ENCODE assay signal across 24 cellular contexts in the genomic region with DNA sequence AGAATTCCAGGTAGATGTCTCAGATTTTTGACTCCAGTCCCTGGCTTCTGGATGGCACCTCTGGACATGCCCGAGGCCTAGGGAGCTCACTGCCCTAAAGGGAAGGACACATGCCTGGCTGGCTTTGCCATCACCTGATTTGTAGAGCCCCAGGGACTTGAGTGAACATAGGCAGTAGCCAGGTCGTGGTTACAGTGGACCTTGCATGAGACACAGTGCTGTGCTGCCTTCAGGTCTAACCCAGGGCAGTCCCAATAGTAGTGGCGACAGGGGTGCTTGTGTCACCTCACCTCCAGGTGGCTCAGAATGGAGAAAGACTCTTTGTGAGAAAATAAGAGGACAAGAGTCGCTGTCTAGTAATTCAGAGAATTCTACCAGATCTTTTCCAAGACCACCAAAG.
DNase-seq lines count a peak whose midpoint lies in the region; ATAC-seq, FAIRE-seq and TF ChIP-seq lines count a peak whose summit lies in the region.
"Had no signal": no experiment of that assay in that cellular context is flagged by ENCODE, and none has a peak within 500 bp of the region (broad histone marks: within the 10 kb centered on the region; RNA-seq: fewer than 3 reads in every experiment).

No MANE protein-coding gene starts in this region.

- no peak for FAIRE-seq in HepG2 (lab: Jason Lieb, UNC)
- no peak for FAIRE-seq in GM12878 (lab: Jason Lieb, UNC)
- FAIRE-seq: A204.1, D721Med, GM12892, GM19239 had no signal

- H4K20me1 ChIP-seq in HepG2 (ENCODE audit: insufficient read depth, low read length) (no peaks in the 10 kb centered on the region), GM12878 (ENCODE audit: control insufficient read depth, insufficient read depth) (no peaks in the 10 kb centered on the region)
- H4K20me1 ChIP-seq: BLaER1 had no signal

- TF ChIP-seq EP300 in HepG2 (IDR thresholded peaks at IDR 0.05; ENCODE audit: low read depth in 2 of 2, low read length in 2 of 2) (no peak), HepG2 (CRISPR knock-in tag; IDR thresholded peaks at IDR 0.05; ENCODE audit: borderline replicate concordance) (no peak), GM12878 (IDR thresholded peaks at IDR 0.05; ENCODE audit: borderline replicate concordance in 1 of 2, control insufficient read depth in 1 of 2, low read depth in 2 of 2, low read length in 2 of 2) (no peak)

- H3K4me3 ChIP-seq in HepG2 (replicated peaks in 1 of 3; ENCODE audit: insufficient read depth in 1 of 3, low read depth in 2 of 3, low read length in 3 of 3) (no peak overlapping the region), right lobe of liver (no peak overlapping the region), GM12878 (no peak overlapping the region), upper lobe of right lung (no peak overlapping the region)
- H3K4me3 ChIP-seq: BLaER1, GM23248 had no signal

- in situ Hi-C loops in HepG2 (cut with HindIII; ENCODE audit: extremely low pct_ligation_motif_present, low pct_unique_long_range_greater_than_20kb) (loop anchor here (25.0 kb wide), 1 partner anchor 441 kb away; no protein-coding TSS in a partner anchor), GM12878 (cut with MboI) (no loop called here)

- no peaks in the 10 kb centered on the region for H3K9me3 ChIP-seq in HepG2 (ENCODE audit: low read length)
- H3K9me3 ChIP-seq in right lobe of liver, result peaks cover 0 to 4% (median under 1%) of the 10 kb centered on the region in 4 donors
- no peaks in the 10 kb centered on the region for H3K9me3 ChIP-seq in GM12878 (replicated peaks; ENCODE audit: control insufficient read depth, insufficient read depth, low read length)
- H3K9me3 ChIP-seq in upper lobe of right lung, result peaks cover 1% of the 10 kb centered on the region

- H3K4me2 ChIP-seq in HepG2 (ENCODE audit: low read depth, low read length), result no peak overlapping the region
- H3K4me2 ChIP-seq in GM12878 (ENCODE audit: control insufficient read depth, insufficient read depth), result no peak overlapping the region
- H3K4me2 ChIP-seq: BLaER1 had no signal

- POLR2A ChIA-PET in HepG2 (lab: Yijun Ruan, JAX) (no interaction called here), GM12878 (lab: Charles Lee) (no interaction called here)

- H3K4me1 Mint-ChIP-seq in glutamatergic neuron (ENCODE audit: low read depth, unreplicated experiment), result no peaks in the 10 kb centered on the region
- H3K4me1 Mint-ChIP-seq: B cell; CD14-positive monocyte; CD8-positive, alpha-beta memory T cell had no signal

- WGBS in HepG2 (ENCODE audit: low lambda C conversion rate), result 69% methylated on average over 3 of the region's 4 CpGs
- WGBS in right lobe of liver (ENCODE audit: insufficient coverage, low coverage, low lambda C conversion rate, missing lambda C conversion rate), result 100% methylated on average over 1 of the region's 4 CpGs
- 71% methylated on average over 4 of the region's 4 CpGs for WGBS in GM12878 (ENCODE audit: insufficient coverage, insufficient replicate concordance, low lambda C conversion rate, missing lambda C conversion rate)

- intact Hi-C loops in HepG2 (cut with micrococcal nuclease; ENCODE audit: unreplicated experiment), result no loop called here
- intact Hi-C loops in right lobe of liver (cut with DNase I), result no loop called here
- intact Hi-C loops in GM12878 (cut with micrococcal nuclease; ENCODE audit: unreplicated experiment), result loop anchor here (10.0 kb wide), 1 partner anchor 438 kb away; no protein-coding TSS in a partner anchor
- intact Hi-C loops in upper lobe of right lung (cut with DNase I), result no loop called here

- BruUV-seq in HepG2 (replicated peaks; lab: Mats Ljungman, UMichigan), result no TSS peak
- BruUV-seq in GM12878 (replicated peaks; lab: Mats Ljungman, UMichigan), result no TSS peak

- no peak for TF ChIP-seq RAD21 in HepG2 (CRISPR knock-in tag; IDR thresholded peaks at IDR 0.05)
- no peak for TF ChIP-seq RAD21 in GM12878 (IDR thresholded peaks at IDR 0.05; ENCODE audit: insufficient read depth, low read depth, low read length)

- no peaks in the 10 kb centered on the region for H3K27me3 ChIP-seq in HepG2 (ENCODE audit: control insufficient read depth in 1 of 2, insufficient read depth in 2 of 2, low read length in 2 of 2)
- no peaks in the 10 kb centered on the region for H3K27me3 ChIP-seq in right lobe of liver
- H3K27me3 ChIP-seq in GM12878 (replicated peaks in 1 of 2; ENCODE audit: control insufficient read depth in 2 of 2, insufficient read depth in 2 of 2, low read length in 1 of 2), result no peaks in the 10 kb centered on the region
- no peaks in the 10 kb centered on the region for H3K27me3 ChIP-seq in upper lobe of right lung
- H3K27me3 ChIP-seq: BLaER1 had no signal

- H3K9me3 Mint-ChIP-seq in glutamatergic neuron (ENCODE audit: unreplicated experiment), result no peaks in the 10 kb centered on the region

- H2AFZ ChIP-seq in HepG2 (ENCODE audit: low read length) (no peak overlapping the region), GM12878 (ENCODE audit: control insufficient read depth, low read depth, low read length) (no peak overlapping the region)
- H2AFZ ChIP-seq: GM23248 had no signal

- CTCF ChIA-PET in HepG2 (lab: Yijun Ruan, JAX; ENCODE audit: low intra/inter-chr PET ratio, low total read pairs), result no interaction called here
- CTCF ChIA-PET in GM12878 (lab: Yijun Ruan, JAX), result no interaction called here

- TF ChIP-seq POLR2A in HepG2 (IDR thresholded peaks at IDR 0.05; ENCODE audit: insufficient read depth in 1 of 2, low read depth in 2 of 2, low read length in 2 of 2), result no peak
- no peak for TF ChIP-seq POLR2A in right lobe of liver (IDR thresholded peaks at IDR 0.05)
- no peak for TF ChIP-seq POLR2A in GM12878 (IDR thresholded peaks at IDR 0.05; ENCODE audit: low read depth, low read length)

- H3K36me3 Mint-ChIP-seq in glutamatergic neuron (ENCODE audit: unreplicated experiment), result no peaks in the 10 kb centered on the region
- H3K36me3 Mint-ChIP-seq: CD14-positive monocyte had no signal

- H3K36me3 ChIP-seq in HepG2 (replicated peaks in 1 of 2; ENCODE audit: control insufficient read depth in 1 of 2, insufficient read depth in 2 of 2, low read length in 2 of 2) (no peaks in the 10 kb centered on the region), right lobe of liver (no peaks in the 10 kb centered on the region), GM12878 (ENCODE audit: control insufficient read depth in 2 of 2, insufficient read depth in 2 of 2, low read length in 1 of 2) (no peaks in the 10 kb centered on the region), upper lobe of right lung (no peaks in the 10 kb centered on the region)
- H3K36me3 ChIP-seq: BLaER1 had no signal

- H3K4me3 Mint-ChIP-seq in glutamatergic neuron (ENCODE audit: unreplicated experiment), result no peak overlapping the region
- H3K4me3 Mint-ChIP-seq: B cell; CD14-positive monocyte; CD4-positive, alpha-beta T cell; CD8-positive, alpha-beta memory T cell; H9 had no signal

- no peak overlapping the region for H3K27ac Mint-ChIP-seq in glutamatergic neuron (ENCODE audit: unreplicated experiment)
- H3K27ac Mint-ChIP-seq: B cell; CD4-positive, alpha-beta T cell; CD8-positive, alpha-beta memory T cell; H9 had no signal

- H3K4me1 ChIP-seq in HepG2 (ENCODE audit: insufficient read depth, low read length) (no peaks in the 10 kb centered on the region), right lobe of liver (no peaks in the 10 kb centered on the region), GM12878 (ENCODE audit: control insufficient read depth, insufficient read depth, low read length) (no peaks in the 10 kb centered on the region), upper lobe of right lung (no peaks in the 10 kb centered on the region)
- H3K4me1 ChIP-seq: BLaER1 had no signal

- RAD21 ChIA-PET in GM12878 (lab: Charles Lee; ENCODE audit: unreplicated experiment), result no interaction called here

- no peak overlapping the region for H3K27ac ChIP-seq in HepG2 (ENCODE audit: extremely low read length, insufficient read depth, low read length)
- no peak overlapping the region for H3K27ac ChIP-seq in right lobe of liver
- H3K27ac ChIP-seq in GM12878 (ENCODE audit: control insufficient read depth, insufficient read depth), result no peak overlapping the region
- no peak overlapping the region for H3K27ac ChIP-seq in upper lobe of right lung
- H3K27ac ChIP-seq: 22Rv1, BLaER1, GM23248 had no signal

- no peak for TF ChIP-seq CTCF in HepG2 (CRISPR knock-in tag; IDR thresholded peaks at IDR 0.05)
- TF ChIP-seq CTCF in right lobe of liver (IDR thresholded peaks at IDR 0.05), result no peak
- TF ChIP-seq CTCF in GM12878 (IDR thresholded peaks at IDR 0.05 in 2 of 3, conservative IDR thresholded peaks at IDR 0.05 in 1 of 3; ENCODE audit: control insufficient read depth in 2 of 3, extremely low read depth in 1 of 3, insufficient read depth in 1 of 3, low read depth in 3 of 3, low read length in 3 of 3), result no peak
- no peak for TF ChIP-seq CTCF in upper lobe of right lung (IDR thresholded peaks at IDR 0.05)
- no peak for TF ChIP-seq CTCF in glutamatergic neuron (IDR thresholded peaks at IDR 0.05; ENCODE audit: partially characterized antibody, unreplicated experiment)

- ATAC-seq in HepG2 (peak; percentile 78), right lobe of liver (no peak), GM12878 (peak; percentile 36), upper lobe of right lung (no peak), GM21367 (IDR thresholded peaks at IDR 0.05; ENCODE audit: unreplicated experiment) (no peak), GM21825 (IDR thresholded peaks at IDR 0.05; ENCODE audit: unreplicated experiment) (no peak)
- ATAC-seq: HCT116 had no signal

- H3K27me3 Mint-ChIP-seq in glutamatergic neuron (ENCODE audit: unreplicated experiment), result no peaks in the 10 kb centered on the region
- H3K27me3 Mint-ChIP-seq: B cell had no signal

- no peak overlapping the region for H3K9ac ChIP-seq in HepG2 (ENCODE audit: insufficient read depth, low read depth, low read length)
- no peak overlapping the region for H3K9ac ChIP-seq in GM12878 (ENCODE audit: control insufficient read depth, insufficient read depth, low read length)
- H3K9ac ChIP-seq: BLaER1, GM23248 had no signal

- SMC1A ChIA-PET in GM12878 (lab: Charles Lee; ENCODE audit: uncharacterized antibody, unreplicated experiment), result no interaction called here

- DNase-seq in HepG2 (ENCODE audit: low spot score) (no peak), right lobe of liver (no peak), GM12878 (ENCODE audit: low read depth, low spot score) (no peak), islet precursor cell (peak; percentile 50), upper lobe of right lung (peak; percentile 34), glutamatergic neuron (no peak)
- DNase-seq: CD4-positive, alpha-beta T cell; CD8-positive, alpha-beta memory T cell; DMS 273 treated with DMSO at 0.1 percent for 48 hours; DMS79 treated with DMSO at 0.1 percent for 48 hours; GF-D8; GM23248; H9 had no signal

- no peaks in the 10 kb centered on the region for H3K79me2 ChIP-seq in HepG2 (ENCODE audit: insufficient read depth, low read length)
- no peaks in the 10 kb centered on the region for H3K79me2 ChIP-seq in GM12878 (ENCODE audit: control insufficient read depth, insufficient read depth, low read length)

TF ChIP-seq in HepG2, 621 proteins besides CTCF, POLR2A, EP300 and RAD21 (continues in another document):
- TF ChIP-seq MTF1 (CRISPR knock-in tag; IDR thresholded peaks at IDR 0.05), result no peak
- no peak for TF ChIP-seq ZFP36L2 (CRISPR knock-in tag; IDR thresholded peaks at IDR 0.05)
- no peak for TF ChIP-seq PHF8 (CRISPR knock-in tag; IDR thresholded peaks at IDR 0.05)

TF ChIP-seq in GM12878, 131 proteins besides CTCF, POLR2A, EP300 and RAD21 (continues in another document):
- no peak for TF ChIP-seq FOXM1 (IDR thresholded peaks at IDR 0.05; ENCODE audit: low read depth, low read length)

Comparison
In these comparisons a context has a peak if more than half of its experiments do, and no peak if none do; other contexts are left out.
1. ATAC-seq: peak in HepG2 (single experiment) and GM12878 (single experiment); none in right lobe of liver (0 of 4), upper lobe of right lung (single experiment), GM21367 (single experiment) and GM21825 (single experiment).
2. DNase-seq: peak in islet precursor cell (single experiment) and upper lobe of right lung (single experiment); none in HepG2 (single experiment), right lobe of liver (0 of 3), GM12878 (single experiment) and glutamatergic neuron (single experiment).